Comparison of ENCODE assay signal across 20 cellular contexts in genomic region chr7:126493801-126494200, GRCh38.
"Had no signal": no experiment of that assay in that cellular context is flagged by ENCODE, and none has a peak within 500 bp of the region (broad histone marks: within the 10 kb centered on the region; RNA-seq: fewer than 3 reads in every experiment).

No MANE protein-coding gene starts in this region.

- DNase-seq: effector memory CD8-positive, alpha-beta T cell; esophagus squamous epithelium; foreskin fibroblast; immature natural killer cell; left lung; mesenchymal stem cell; midbrain; occipital lobe; right lobe of liver; stimulated activated CD4-positive, alpha-beta T cell treated with anti-CD3 and anti-CD28 coated beads, Interleukin-4, amount 100 ng/mL, for 1 hour; stimulated activated CD8-positive, alpha-beta memory T cell treated with anti-CD3 and anti-CD28 coated beads, Interleukin-4, amount 100 ng/mL, for 48 hours; tibial artery; upper lobe of left lung had no signal

- H3K9me3 ChIP-seq: esophagus squamous epithelium, gastroesophageal sphincter, left lung, prostate gland, right lobe of liver, tibial artery, upper lobe of left lung, vagina had no signal

- H2AFZ ChIP-seq: parathyroid adenoma had no signal

- H3K27ac ChIP-seq: esophagus squamous epithelium, gastroesophageal sphincter, left lung, parathyroid adenoma, prostate gland, right lobe of liver, tibial artery, upper lobe of left lung, vagina had no signal

- H3K4me1 ChIP-seq: esophagus squamous epithelium, left lung, parathyroid adenoma, prostate gland, right lobe of liver, upper lobe of left lung, vagina had no signal

- ATAC-seq: effector memory CD8-positive, alpha-beta T cell; gastroesophageal sphincter; left lung; natural killer cell treated with Interleukin-12 subunit alpha and Interleukin-12 subunit beta and Interleukin-15 and Interleukin-18, amount 100 ng/mL, for 72 hours; right lobe of liver; stimulated activated effector memory CD8-positive, alpha-beta T cell treated with anti-CD3 and anti-CD28 coated beads, Interleukin-12 subunit alpha, Interleukin-12 subunit beta, amount 100 ng/mL, for 72 hours had no signal

- H3K4me3 ChIP-seq: esophagus squamous epithelium, gastroesophageal sphincter, left lung, lung, prostate gland, right lobe of liver, tibial artery, upper lobe of left lung, vagina had no signal

- H3K36me3 ChIP-seq: esophagus squamous epithelium, gastroesophageal sphincter, left lung, prostate gland, right lobe of liver, tibial artery, upper lobe of left lung, vagina had no signal

- H3K27me3 ChIP-seq: esophagus squamous epithelium, gastroesophageal sphincter, left lung, right lobe of liver, tibial artery, upper lobe of left lung, vagina had no signal

- H3K79me2 ChIP-seq: parathyroid adenoma had no signal
